ENCODE assay signal across 1 cellular context in the genomic region with DNA sequence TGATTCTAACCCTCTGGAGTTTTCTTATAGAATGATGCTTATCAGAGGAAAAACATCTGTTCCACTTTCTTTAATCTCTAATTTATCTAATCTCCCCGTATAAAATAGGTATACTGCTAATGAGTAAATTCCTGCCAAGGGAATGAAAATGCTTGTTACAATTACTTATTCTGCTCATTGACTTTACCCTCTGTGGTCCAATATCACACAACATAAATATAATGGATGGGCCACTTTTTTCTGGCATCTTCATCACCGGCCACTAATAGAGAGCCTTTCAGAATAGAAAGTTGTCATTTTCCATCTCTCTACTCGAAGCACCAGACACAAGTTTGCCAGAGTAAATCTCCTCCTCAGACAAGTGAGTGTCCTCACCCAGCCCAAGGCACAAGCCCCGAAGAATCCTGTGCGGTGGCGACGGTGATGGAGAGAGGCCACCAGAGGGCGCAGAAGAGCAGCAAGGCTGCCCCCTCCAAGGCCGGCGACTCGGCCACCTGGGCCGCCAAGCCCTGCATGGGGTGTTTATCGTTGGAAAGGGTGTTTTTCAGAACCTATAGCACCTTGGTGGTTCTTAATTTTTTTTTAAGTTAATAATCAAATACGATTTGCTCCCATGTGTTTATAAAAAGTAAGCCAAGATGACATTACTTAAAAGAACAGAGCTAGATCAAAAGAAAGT.
TF ChIP-seq lines count a peak whose summit lies in the region.

No MANE protein-coding gene starts in this region.

TF ChIP-seq in HepG2, 621 proteins besides CTCF, POLR2A, EP300 and RAD21 (continued from another document and continues in another):
- TF ChIP-seq CC2D1A (CRISPR knock-in tag; IDR thresholded peaks at IDR 0.05) (no peak), MXI1 (IDR thresholded peaks at IDR 0.05; ENCODE audit: borderline replicate concordance, low read depth, low read length) (no peak), ZFP82 (CRISPR knock-in tag; IDR thresholded peaks at IDR 0.05; ENCODE audit: borderline replicate concordance) (no peak), RFX5 (IDR thresholded peaks at IDR 0.05; ENCODE audit: low read depth, low read length) (no peak), GFI1 (CRISPR knock-in tag; IDR thresholded peaks at IDR 0.05; ENCODE audit: borderline replicate concordance) (no peak), ZNF225 (CRISPR knock-in tag; IDR thresholded peaks at IDR 0.05) (no peak), FOXA1 (IDR thresholded peaks at IDR 0.05) (no peak), FOXA1 (CRISPR knock-in tag; IDR thresholded peaks at IDR 0.05) (no peak), ZNF224 (CRISPR knock-in tag; IDR thresholded peaks at IDR 0.05) (no peak), SIN3A (IDR thresholded peaks at IDR 0.05; ENCODE audit: borderline replicate concordance, low read depth, low read length) (no peak), ZNF333 (CRISPR knock-in tag; IDR thresholded peaks at IDR 0.05; ENCODE audit: borderline replicate concordance) (no peak), GTF2F1 (IDR thresholded peaks at IDR 0.05; ENCODE audit: low read length) (no peak), ZKSCAN1 (IDR thresholded peaks at IDR 0.05; ENCODE audit: low read length) (no peak), ZNF652 (CRISPR knock-in tag; IDR thresholded peaks at IDR 0.05; ENCODE audit: borderline replicate concordance, low read depth) (peak; percentile 25; the same call in 1 of the 2 replicates), ZNF20 (CRISPR knock-in tag; IDR thresholded peaks at IDR 0.05) (no peak), ZNF562 (CRISPR knock-in tag; IDR thresholded peaks at IDR 0.05; ENCODE audit: borderline replicate concordance) (no peak), ZKSCAN5 (CRISPR knock-in tag; IDR thresholded peaks at IDR 0.05) (no peak), AHR (CRISPR knock-in tag; IDR thresholded peaks at IDR 0.05) (0 out of 2 replicates have a peak, but pooled peaks have one; percentile 37), DMAP1 (CRISPR knock-in tag; IDR thresholded peaks at IDR 0.05) (no peak), HOXA7 (CRISPR knock-in tag; IDR thresholded peaks at IDR 0.05) (no peak), GTF3A (CRISPR knock-in tag; conservative IDR thresholded peaks at IDR 0.05) (no peak), ZNF607 (CRISPR knock-in tag; IDR thresholded peaks at IDR 0.05; ENCODE audit: borderline replicate concordance) (no peak), ETV6 (CRISPR knock-in tag; conservative IDR thresholded peaks at IDR 0.05) (no peak), KLF6 (CRISPR knock-in tag; IDR thresholded peaks at IDR 0.05) (0 out of 2 replicates have a peak, but pooled peaks have one; percentile 30), SNRNP70 (IDR thresholded peaks at IDR 0.05; ENCODE audit: low read depth, low read length) (no peak), BORCS8-MEF2B (CRISPR knock-in tag; IDR thresholded peaks at IDR 0.05) (peak; percentile 46; the same call in 1 of the 2 replicates), KAT2B (IDR thresholded peaks at IDR 0.05; ENCODE audit: borderline replicate concordance, low read depth, low read length) (no peak), FOSL1 (CRISPR knock-in tag; IDR thresholded peaks at IDR 0.05; ENCODE audit: borderline replicate concordance) (no peak), SRSF9 (IDR thresholded peaks at IDR 0.05; ENCODE audit: borderline replicate concordance, insufficient read depth, low read depth, low read length, poor library complexity, severe bottlenecking) (no peak), RCOR2 (CRISPR knock-in tag; IDR thresholded peaks at IDR 0.05) (no peak)
- TF ChIP-seq, protein P1, sequence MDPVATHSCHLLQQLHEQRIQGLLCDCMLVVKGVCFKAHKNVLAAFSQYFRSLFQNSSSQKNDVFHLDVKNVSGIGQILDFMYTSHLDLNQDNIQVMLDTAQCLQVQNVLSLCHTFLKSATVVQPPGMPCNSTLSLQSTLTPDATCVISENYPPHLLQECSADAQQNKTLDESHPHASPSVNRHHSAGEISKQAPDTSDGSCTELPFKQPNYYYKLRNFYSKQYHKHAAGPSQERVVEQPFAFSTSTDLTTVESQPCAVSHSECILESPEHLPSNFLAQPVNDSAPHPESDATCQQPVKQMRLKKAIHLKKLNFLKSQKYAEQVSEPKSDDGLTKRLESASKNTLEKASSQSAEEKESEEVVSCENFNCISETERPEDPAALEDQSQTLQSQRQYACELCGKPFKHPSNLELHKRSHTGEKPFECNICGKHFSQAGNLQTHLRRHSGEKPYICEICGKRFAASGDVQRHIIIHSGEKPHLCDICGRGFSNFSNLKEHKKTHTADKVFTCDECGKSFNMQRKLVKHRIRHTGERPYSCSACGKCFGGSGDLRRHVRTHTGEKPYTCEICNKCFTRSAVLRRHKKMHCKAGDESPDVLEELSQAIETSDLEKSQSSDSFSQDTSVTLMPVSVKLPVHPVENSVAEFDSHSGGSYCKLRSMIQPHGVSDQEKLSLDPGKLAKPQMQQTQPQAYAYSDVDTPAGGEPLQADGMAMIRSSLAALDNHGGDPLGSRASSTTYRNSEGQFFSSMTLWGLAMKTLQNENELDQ (CRISPR knock-in tag; IDR thresholded peaks at IDR 0.05; ENCODE audit: borderline replicate concordance): no peak
- TF ChIP-seq, protein P2, sequence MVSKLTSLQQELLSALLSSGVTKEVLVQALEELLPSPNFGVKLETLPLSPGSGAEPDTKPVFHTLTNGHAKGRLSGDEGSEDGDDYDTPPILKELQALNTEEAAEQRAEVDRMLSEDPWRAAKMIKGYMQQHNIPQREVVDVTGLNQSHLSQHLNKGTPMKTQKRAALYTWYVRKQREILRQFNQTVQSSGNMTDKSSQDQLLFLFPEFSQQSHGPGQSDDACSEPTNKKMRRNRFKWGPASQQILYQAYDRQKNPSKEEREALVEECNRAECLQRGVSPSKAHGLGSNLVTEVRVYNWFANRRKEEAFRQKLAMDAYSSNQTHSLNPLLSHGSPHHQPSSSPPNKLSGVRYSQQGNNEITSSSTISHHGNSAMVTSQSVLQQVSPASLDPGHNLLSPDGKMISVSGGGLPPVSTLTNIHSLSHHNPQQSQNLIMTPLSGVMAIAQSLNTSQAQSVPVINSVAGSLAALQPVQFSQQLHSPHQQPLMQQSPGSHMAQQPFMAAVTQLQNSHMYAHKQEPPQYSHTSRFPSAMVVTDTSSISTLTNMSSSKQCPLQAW (CRISPR knock-in tag; IDR thresholded peaks at IDR 0.05): no peak
- TF ChIP-seq, protein P3, sequence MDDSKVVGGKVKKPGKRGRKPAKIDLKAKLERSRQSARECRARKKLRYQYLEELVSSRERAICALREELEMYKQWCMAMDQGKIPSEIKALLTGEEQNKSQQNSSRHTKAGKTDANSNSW (CRISPR knock-in tag; IDR thresholded peaks at IDR 0.05; ENCODE audit: borderline replicate concordance): no peak
- TF ChIP-seq, protein P4, sequence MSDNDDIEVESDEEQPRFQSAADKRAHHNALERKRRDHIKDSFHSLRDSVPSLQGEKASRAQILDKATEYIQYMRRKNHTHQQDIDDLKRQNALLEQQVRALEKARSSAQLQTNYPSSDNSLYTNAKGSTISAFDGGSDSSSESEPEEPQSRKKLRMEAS (IDR thresholded peaks at IDR 0.05): no peak
- TF ChIP-seq, protein P5, sequence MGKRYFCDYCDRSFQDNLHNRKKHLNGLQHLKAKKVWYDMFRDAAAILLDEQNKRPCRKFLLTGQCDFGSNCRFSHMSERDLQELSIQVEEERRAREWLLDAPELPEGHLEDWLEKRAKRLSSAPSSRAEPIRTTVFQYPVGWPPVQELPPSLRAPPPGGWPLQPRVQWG (CRISPR knock-in tag; IDR thresholded peaks at IDR 0.05; ENCODE audit: borderline replicate concordance, low read depth): no peak
- TF ChIP-seq, protein P6, sequence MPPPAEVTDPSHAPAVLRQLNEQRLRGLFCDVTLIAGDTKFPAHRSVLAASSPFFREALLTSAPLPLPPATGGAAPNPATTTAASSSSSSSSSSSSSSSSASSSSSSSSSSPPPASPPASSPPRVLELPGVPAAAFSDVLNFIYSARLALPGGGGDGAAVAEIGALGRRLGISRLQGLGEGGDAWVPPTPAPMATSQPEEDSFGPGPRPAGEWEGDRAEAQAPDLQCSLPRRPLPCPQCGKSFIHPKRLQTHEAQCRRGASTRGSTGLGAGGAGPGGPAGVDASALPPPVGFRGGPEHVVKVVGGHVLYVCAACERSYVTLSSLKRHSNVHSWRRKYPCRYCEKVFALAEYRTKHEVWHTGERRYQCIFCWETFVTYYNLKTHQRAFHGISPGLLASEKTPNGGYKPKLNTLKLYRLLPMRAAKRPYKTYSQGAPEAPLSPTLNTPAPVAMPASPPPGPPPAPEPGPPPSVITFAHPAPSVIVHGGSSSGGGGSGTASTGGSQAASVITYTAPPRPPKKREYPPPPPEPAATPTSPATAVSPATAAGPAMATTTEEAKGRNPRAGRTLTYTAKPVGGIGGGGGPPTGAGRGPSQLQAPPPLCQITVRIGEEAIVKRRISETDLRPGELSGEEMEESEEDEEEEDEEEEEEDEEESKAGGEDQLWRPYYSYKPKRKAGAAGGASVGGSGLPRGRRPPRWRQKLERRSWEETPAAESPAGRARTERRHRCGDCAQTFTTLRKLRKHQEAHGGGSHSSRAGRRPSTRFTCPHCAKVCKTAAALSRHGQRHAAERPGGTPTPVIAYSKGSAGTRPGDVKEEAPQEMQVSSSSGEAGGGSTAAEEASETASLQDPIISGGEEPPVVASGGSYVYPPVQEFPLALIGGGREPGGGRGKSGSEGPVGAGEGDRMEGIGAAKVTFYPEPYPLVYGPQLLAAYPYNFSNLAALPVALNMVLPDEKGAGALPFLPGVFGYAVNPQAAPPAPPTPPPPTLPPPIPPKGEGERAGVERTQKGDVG (CRISPR knock-in tag; IDR thresholded peaks at IDR 0.05; ENCODE audit: borderline replicate concordance): no peak
- TF ChIP-seq, protein P7, sequence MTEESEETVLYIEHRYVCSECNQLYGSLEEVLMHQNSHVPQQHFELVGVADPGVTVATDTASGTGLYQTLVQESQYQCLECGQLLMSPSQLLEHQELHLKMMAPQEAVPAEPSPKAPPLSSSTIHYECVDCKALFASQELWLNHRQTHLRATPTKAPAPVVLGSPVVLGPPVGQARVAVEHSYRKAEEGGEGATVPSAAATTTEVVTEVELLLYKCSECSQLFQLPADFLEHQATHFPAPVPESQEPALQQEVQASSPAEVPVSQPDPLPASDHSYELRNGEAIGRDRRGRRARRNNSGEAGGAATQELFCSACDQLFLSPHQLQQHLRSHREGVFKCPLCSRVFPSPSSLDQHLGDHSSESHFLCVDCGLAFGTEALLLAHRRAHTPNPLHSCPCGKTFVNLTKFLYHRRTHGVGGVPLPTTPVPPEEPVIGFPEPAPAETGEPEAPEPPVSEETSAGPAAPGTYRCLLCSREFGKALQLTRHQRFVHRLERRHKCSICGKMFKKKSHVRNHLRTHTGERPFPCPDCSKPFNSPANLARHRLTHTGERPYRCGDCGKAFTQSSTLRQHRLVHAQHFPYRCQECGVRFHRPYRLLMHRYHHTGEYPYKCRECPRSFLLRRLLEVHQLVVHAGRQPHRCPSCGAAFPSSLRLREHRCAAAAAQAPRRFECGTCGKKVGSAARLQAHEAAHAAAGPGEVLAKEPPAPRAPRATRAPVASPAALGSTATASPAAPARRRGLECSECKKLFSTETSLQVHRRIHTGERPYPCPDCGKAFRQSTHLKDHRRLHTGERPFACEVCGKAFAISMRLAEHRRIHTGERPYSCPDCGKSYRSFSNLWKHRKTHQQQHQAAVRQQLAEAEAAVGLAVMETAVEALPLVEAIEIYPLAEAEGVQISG (CRISPR knock-in tag; IDR thresholded peaks at IDR 0.05): peak; percentile 32; the same call in 1 of the 2 replicates
- TF ChIP-seq, protein P8, sequence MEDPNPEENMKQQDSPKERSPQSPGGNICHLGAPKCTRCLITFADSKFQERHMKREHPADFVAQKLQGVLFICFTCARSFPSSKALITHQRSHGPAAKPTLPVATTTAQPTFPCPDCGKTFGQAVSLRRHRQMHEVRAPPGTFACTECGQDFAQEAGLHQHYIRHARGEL (CRISPR knock-in tag; IDR thresholded peaks at IDR 0.05): no peak
- TF ChIP-seq, protein P9, sequence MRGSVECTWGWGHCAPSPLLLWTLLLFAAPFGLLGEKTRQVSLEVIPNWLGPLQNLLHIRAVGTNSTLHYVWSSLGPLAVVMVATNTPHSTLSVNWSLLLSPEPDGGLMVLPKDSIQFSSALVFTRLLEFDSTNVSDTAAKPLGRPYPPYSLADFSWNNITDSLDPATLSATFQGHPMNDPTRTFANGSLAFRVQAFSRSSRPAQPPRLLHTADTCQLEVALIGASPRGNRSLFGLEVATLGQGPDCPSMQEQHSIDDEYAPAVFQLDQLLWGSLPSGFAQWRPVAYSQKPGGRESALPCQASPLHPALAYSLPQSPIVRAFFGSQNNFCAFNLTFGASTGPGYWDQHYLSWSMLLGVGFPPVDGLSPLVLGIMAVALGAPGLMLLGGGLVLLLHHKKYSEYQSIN (CRISPR knock-in tag; IDR thresholded peaks at IDR 0.05; ENCODE audit: borderline replicate concordance): no peak
- TF ChIP-seq, protein P10, sequence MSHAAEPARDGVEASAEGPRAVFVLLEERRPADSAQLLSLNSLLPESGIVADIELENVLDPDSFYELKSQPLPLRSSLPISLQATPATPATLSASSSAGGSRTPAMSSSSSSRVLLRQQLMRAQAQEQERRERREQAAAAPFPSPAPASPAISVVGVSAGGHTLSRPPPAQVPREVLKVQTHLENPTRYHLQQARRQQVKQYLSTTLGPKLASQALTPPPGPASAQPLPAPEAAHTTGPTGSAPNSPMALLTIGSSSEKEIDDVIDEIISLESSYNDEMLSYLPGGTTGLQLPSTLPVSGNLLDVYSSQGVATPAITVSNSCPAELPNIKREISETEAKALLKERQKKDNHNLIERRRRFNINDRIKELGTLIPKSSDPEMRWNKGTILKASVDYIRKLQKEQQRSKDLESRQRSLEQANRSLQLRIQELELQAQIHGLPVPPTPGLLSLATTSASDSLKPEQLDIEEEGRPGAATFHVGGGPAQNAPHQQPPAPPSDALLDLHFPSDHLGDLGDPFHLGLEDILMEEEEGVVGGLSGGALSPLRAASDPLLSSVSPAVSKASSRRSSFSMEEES (CRISPR knock-in tag; IDR thresholded peaks at IDR 0.05): no peak
- TF ChIP-seq, protein P11, sequence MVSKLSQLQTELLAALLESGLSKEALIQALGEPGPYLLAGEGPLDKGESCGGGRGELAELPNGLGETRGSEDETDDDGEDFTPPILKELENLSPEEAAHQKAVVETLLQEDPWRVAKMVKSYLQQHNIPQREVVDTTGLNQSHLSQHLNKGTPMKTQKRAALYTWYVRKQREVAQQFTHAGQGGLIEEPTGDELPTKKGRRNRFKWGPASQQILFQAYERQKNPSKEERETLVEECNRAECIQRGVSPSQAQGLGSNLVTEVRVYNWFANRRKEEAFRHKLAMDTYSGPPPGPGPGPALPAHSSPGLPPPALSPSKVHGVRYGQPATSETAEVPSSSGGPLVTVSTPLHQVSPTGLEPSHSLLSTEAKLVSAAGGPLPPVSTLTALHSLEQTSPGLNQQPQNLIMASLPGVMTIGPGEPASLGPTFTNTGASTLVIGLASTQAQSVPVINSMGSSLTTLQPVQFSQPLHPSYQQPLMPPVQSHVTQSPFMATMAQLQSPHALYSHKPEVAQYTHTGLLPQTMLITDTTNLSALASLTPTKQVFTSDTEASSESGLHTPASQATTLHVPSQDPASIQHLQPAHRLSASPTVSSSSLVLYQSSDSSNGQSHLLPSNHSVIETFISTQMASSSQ (IDR thresholded peaks at IDR 0.05; ENCODE audit: low read depth): no peak
- TF ChIP-seq, protein P11 (CRISPR knock-in tag; IDR thresholded peaks at IDR 0.05; ENCODE audit: borderline replicate concordance): no peak
